In the genomic region with DNA sequence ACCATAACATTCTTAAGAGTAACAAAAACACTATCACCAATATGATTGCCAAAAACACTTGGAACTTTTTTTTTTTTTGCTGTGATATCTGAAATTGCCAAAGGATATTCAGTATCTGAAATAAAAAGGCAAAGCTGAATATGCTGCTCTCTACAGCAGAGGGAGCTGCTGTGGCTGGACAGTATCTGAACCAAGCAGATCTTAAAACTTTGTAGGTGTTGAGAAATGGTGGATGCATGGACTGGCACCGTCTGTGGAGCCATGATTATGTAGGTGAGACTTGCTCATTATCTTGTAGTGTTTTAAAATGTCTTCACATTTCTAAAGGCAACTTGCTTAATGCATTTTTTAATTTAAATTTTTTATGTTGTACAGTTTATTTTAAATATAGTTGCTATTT, we compare ENCODE assay signal across 12 cellular contexts. TPM values are rescaled to one million over a fixed set of nuclear protein-coding genes. Genes with fewer than 3 reads are reported as not detected.
DNase-seq lines count a peak whose midpoint lies in the region; ATAC-seq, FAIRE-seq and TF ChIP-seq lines count a peak whose summit lies in the region.
"Had no signal": no experiment of that assay in that cellular context is flagged by ENCODE, and none has a peak within 500 bp of the region (broad histone marks: within the 10 kb centered on the region; RNA-seq: fewer than 3 reads in every experiment).

No MANE protein-coding gene starts in this region.

- H4K8ac ChIP-seq in H9 (replicated peaks; ENCODE audit: insufficient read length, low read depth, low read length), result no peak overlapping the region

- H2BK120ac ChIP-seq in H9 (ENCODE audit: low read depth, low read length, poor library complexity, severe bottlenecking), result no peak overlapping the region

- H3K4me1 Mint-ChIP-seq in H9 (no peaks in the 10 kb centered on the region), T-cell (peaks cover 0 to 13% (median 0%) of the 10 kb centered on the region in 3 donors)
- H3K4me1 Mint-ChIP-seq in CD8-positive, alpha-beta memory T cell, result no peaks in the 10 kb centered on the region
- H3K4me1 Mint-ChIP-seq: immature natural killer cell had no signal

- H3K79me2 ChIP-seq in H9 (ENCODE audit: insufficient read depth, low read length) (no peaks in the 10 kb centered on the region), hepatocyte (no peaks in the 10 kb centered on the region)

- no peak overlapping the region for H2BK5ac ChIP-seq in H9 (ENCODE audit: insufficient read length, low read length)

- intact Hi-C loops in left lung (cut with DNase I), result no loop called here

- no peak overlapping the region for H3K9ac ChIP-seq in H9 (ENCODE audit: extremely low read depth, insufficient read length, low read length)

- H3K36me3 Mint-ChIP-seq in H9 (ENCODE audit: insufficient read depth in 1 of 3, low read depth in 3 of 3) (peaks cover 3 to 56% (median 9%) of the 10 kb centered on the region in 3 experiments), T-cell (peaks cover 29% of the 10 kb centered on the region)
- H3K36me3 Mint-ChIP-seq in CD8-positive, alpha-beta memory T cell, result peaks cover 0 to 90% (median 10%) of the 10 kb centered on the region in 3 donors

- no peaks in the 10 kb centered on the region for H3K79me1 ChIP-seq in H9 (ENCODE audit: insufficient read depth, low read depth, low read length, poor library complexity, severe bottlenecking)

- H3K27me3 ChIP-seq in H9 (ENCODE audit: insufficient read depth, low read length) (no peaks in the 10 kb centered on the region), hepatocyte (no peaks in the 10 kb centered on the region), left lung (no peaks in the 10 kb centered on the region)
- no peaks in the 10 kb centered on the region for H3K27me3 ChIP-seq in CD8-positive, alpha-beta memory T cell (ENCODE audit: insufficient read depth, low read length, poor library complexity, severe bottlenecking)

- H4K20me1 ChIP-seq in H9 (ENCODE audit: control insufficient read depth, insufficient read depth, insufficient read length), result no peaks in the 10 kb centered on the region
- H4K20me1 ChIP-seq in hepatocyte (ENCODE audit: insufficient read depth, poor library complexity, severe bottlenecking), result no peaks in the 10 kb centered on the region

- no peak for TF ChIP-seq POLR2A in GM12891 (IDR thresholded peaks at IDR 0.05; ENCODE audit: low read depth, low read length)

- H3K27me3 Mint-ChIP-seq in H9 (ENCODE audit: low read depth) (no peaks in the 10 kb centered on the region), T-cell (no peaks in the 10 kb centered on the region)
- H3K27me3 Mint-ChIP-seq in CD8-positive, alpha-beta memory T cell, result no peaks in the 10 kb centered on the region

- H3K4me1 ChIP-seq in H9 (ENCODE audit: insufficient read depth, low read length) (no peaks in the 10 kb centered on the region), hepatocyte (ENCODE audit: insufficient read depth) (no peaks in the 10 kb centered on the region), left lung (no peaks in the 10 kb centered on the region)
- H3K4me1 ChIP-seq in CD8-positive, alpha-beta memory T cell (ENCODE audit: insufficient read depth, low read length), result no peaks in the 10 kb centered on the region

- FAIRE-seq in HTR-8/SVneo (lab: Jason Lieb, UNC), result no peak
- no peak for FAIRE-seq in GM12891 (lab: Jason Lieb, UNC)

- H2AK5ac ChIP-seq in H9 (ENCODE audit: insufficient read length, low read length), result no peak overlapping the region

- no peak overlapping the region for H3K56ac ChIP-seq in H9 (ENCODE audit: insufficient read length, low read depth, low read length)

- H3K9me3 Mint-ChIP-seq in H9 (no peaks in the 10 kb centered on the region), T-cell (no peaks in the 10 kb centered on the region)
- no peaks in the 10 kb centered on the region for H3K9me3 Mint-ChIP-seq in CD8-positive, alpha-beta memory T cell
- H3K9me3 Mint-ChIP-seq: immature natural killer cell had no signal

- H3K18ac ChIP-seq in H9 (ENCODE audit: insufficient read length, low read depth, low read length), result no peak overlapping the region

- DNase-seq in H9 (no peak), T-cell (no peak), hepatocyte (ENCODE audit: low spot score) (peak; percentile 12), HTR-8/SVneo (ENCODE audit: insufficient read length, low spot score) (no peak), left lung (no peak), GM12891 (ENCODE audit: insufficient read length, low spot score) (no peak)
- DNase-seq in CD8-positive, alpha-beta memory T cell, result no peak
- DNase-seq: activated effector memory CD4-positive, alpha-beta T cell treated with anti-CD3 and anti-CD28 coated beads, Interleukin-2, amount 50 U/mL, for 16 hours; effector CD4-positive, alpha-beta T cell; immature natural killer cell; retina had no signal

- H3K23me2 ChIP-seq in H9 (ENCODE audit: insufficient read length, low read depth, low read length, poor library complexity, severe bottlenecking), result no peaks in the 10 kb centered on the region

- no peak overlapping the region for H2BK12ac ChIP-seq in H9 (ENCODE audit: insufficient read length, low read depth, low read length)

- H3K4ac ChIP-seq in H9 (ENCODE audit: low read depth, low read length), result no peak overlapping the region

- H3K4me2 ChIP-seq in H9 (ENCODE audit: insufficient read depth, insufficient read length, low read length) (no peak overlapping the region), hepatocyte (no peak overlapping the region)

- H3K14ac ChIP-seq in H9 (ENCODE audit: insufficient read depth, low read length), result no peak overlapping the region

- no peak overlapping the region for H2BK15ac ChIP-seq in H9 (ENCODE audit: low read depth, low read length)

- TF ChIP-seq CTCF in C4-2B (conservative IDR thresholded peaks at IDR 0.05) (peak; percentile 32), H9 (conservative IDR thresholded peaks at IDR 0.05) (peak; percentile 56), hepatocyte (IDR thresholded peaks at IDR 0.05; ENCODE audit: poor library complexity) (peak; percentile 43), left lung (IDR thresholded peaks at IDR 0.05) (no peak)

- H2BK20ac ChIP-seq in H9 (ENCODE audit: low read depth, low read length, poor library complexity, severe bottlenecking), result no peak overlapping the region

- no CpG with 5 or more reads among the region's 1 CpG for whole genome bisulfite sequencing in H9 (ENCODE audit: extremely low coverage, insufficient read length, low lambda C conversion rate)
- WGBS in hepatocyte (ENCODE audit: low lambda C conversion rate, missing lambda C conversion rate), result 70% methylated on average over 1 of the region's 1 CpG

- H3K23ac ChIP-seq in H9 (ENCODE audit: insufficient read length, low read depth, low read length), result no peak overlapping the region

- H2AFZ ChIP-seq in H9 (ENCODE audit: low read length) (no peak overlapping the region), hepatocyte (no peak overlapping the region)

- H3K27ac Mint-ChIP-seq in H9 (no peak overlapping the region), T-cell (peak overlapping the region; percentile 17 to 64)
- no peak overlapping the region for H3K27ac Mint-ChIP-seq in CD8-positive, alpha-beta memory T cell

- CTCF ChIA-PET in T-cell (lab: Charles Lee), result interaction anchor here (0.7 to 1.1 kb wide), 2 partner anchors 9 to 42 kb away, joined by 4 to 6 read pairs; a partner anchor contains a TSS
- CTCF ChIA-PET in CD8-positive, alpha-beta memory T cell (lab: Charles Lee), result no interaction called here

- H3K4me3 Mint-ChIP-seq in H9, result no peak overlapping the region
- no peak overlapping the region for H3K4me3 Mint-ChIP-seq in T-cell
- H3K4me3 Mint-ChIP-seq in CD8-positive, alpha-beta memory T cell, result no peak overlapping the region
- H3K4me3 Mint-ChIP-seq: immature natural killer cell had no signal

- H4K5ac ChIP-seq in H9 (ENCODE audit: insufficient read length, low read depth, low read length), result no peak overlapping the region

- POLR2A ChIA-PET in T-cell (lab: Charles Lee), result no interaction called here
- POLR2A ChIA-PET in CD8-positive, alpha-beta memory T cell (lab: Charles Lee), result interaction anchor here (0.8 kb wide), 1 partner anchor 8 kb away, joined by 3 read pairs; no protein-coding TSS in a partner anchor

- H3T11ph ChIP-seq in H9 (ENCODE audit: low read length), result no peak overlapping the region

- no peak for ATAC-seq in T-cell (replicated peaks in 1 of 4)
- ATAC-seq in left lung, result no peak

- H3K4me3 ChIP-seq in hepatocyte (no peak overlapping the region), left lung (no peak overlapping the region)
- no peak overlapping the region for H3K4me3 ChIP-seq in CD8-positive, alpha-beta memory T cell (ENCODE audit: low read length)

- H3K9me3 ChIP-seq in H9 (ENCODE audit: control insufficient read depth, low read depth, low read length) (no peaks in the 10 kb centered on the region), hepatocyte (ENCODE audit: low read depth) (no peaks in the 10 kb centered on the region), left lung (no peaks in the 10 kb centered on the region)
- H3K9me3 ChIP-seq in CD8-positive, alpha-beta memory T cell (ENCODE audit: low read length), result no peaks in the 10 kb centered on the region

- H3K27ac ChIP-seq in C4-2B (no peak overlapping the region), H9 (ENCODE audit: insufficient read length, low read depth, low read length) (no peak overlapping the region), hepatocyte (no peak overlapping the region), left lung (no peak overlapping the region)
- H3K27ac ChIP-seq in CD8-positive, alpha-beta memory T cell (ENCODE audit: low read depth, low read length), result no peak overlapping the region

- H3K36me3 ChIP-seq in hepatocyte (replicated peaks; ENCODE audit: insufficient read depth, low read depth) (no peaks in the 10 kb centered on the region), left lung (peaks cover 7 to 99% of the 10 kb centered on the region in 2 donors)
- H3K36me3 ChIP-seq in CD8-positive, alpha-beta memory T cell (ENCODE audit: insufficient read depth, low read length), result peaks cover 34% of the 10 kb centered on the region

- H3K9me2 ChIP-seq in hepatocyte (replicated peaks; ENCODE audit: insufficient read depth), result no peaks in the 10 kb centered on the region

- no peak overlapping the region for H4K91ac ChIP-seq in H9 (ENCODE audit: insufficient read length, low read depth, low read length)

RNA-seq across cellular contexts. Expression of a gene that starts 9.2 kb away (rescaled TPM):
- total RNA-seq in H9 (2021) (78.5 and 82.1 TPM in 2 replicates), T-cell (10 to 100 TPM; 54.2 to 77.1 (median 68.1) TPM), hepatocyte (75.0 and 77.8 TPM in 2 replicates), left lung (10 to 100 TPM; 39.7 to 60.4 TPM)
- polyA plus RNA-seq in hepatocyte, result 64.0 and 65.2 TPM in 2 replicates
- 100 to 1,000 TPM; 155 to 158 TPM for total RNA-seq in CD8-positive, alpha-beta memory T cell
- polyA plus RNA-seq in CD8-positive, alpha-beta memory T cell, result 115 TPM
- 67.6 TPM for polyA plus RNA-seq in GM12891 (2012; ENCODE audit: low read depth, missing spikeins)

RNA-seq across cellular contexts. Expression of a gene that starts 21.1 kb away (rescaled TPM):
- total RNA-seq in H9 (2021) (22.6 and 24.3 TPM in 2 replicates), T-cell (10 to 100 TPM; 12.4 to 35.0 (median 25.6) TPM), hepatocyte (15.5 and 22.8 TPM in 2 replicates), left lung (10 to 100 TPM in 1 of 2 donors, 1 to 10 TPM in 1; 9.0 to 12.9 TPM)
- polyA plus RNA-seq in hepatocyte, result 19.7 and 20.2 TPM in 2 replicates
- 10 to 100 TPM; 26.0 to 28.2 TPM for total RNA-seq in CD8-positive, alpha-beta memory T cell
- 23.0 TPM for polyA plus RNA-seq in CD8-positive, alpha-beta memory T cell
- 11.2 TPM for polyA plus RNA-seq in GM12891 (2012; ENCODE audit: low read depth, missing spikeins)

RNA-seq across cellular contexts. Expression of a gene that starts 22.1 kb away (rescaled TPM):
- total RNA-seq in H9 (2021) (245 and 252 TPM in 2 replicates), T-cell (100 to 1,000 TPM in 1 of 5 donors, 10 to 100 TPM in 4; 85.6 to 106 (median 94.6) TPM), hepatocyte (252 and 261 TPM in 2 replicates), left lung (100 to 1,000 TPM; 111 to 173 TPM)
- polyA plus RNA-seq in hepatocyte, result 398 and 399 TPM in 2 replicates
- total RNA-seq in CD8-positive, alpha-beta memory T cell, result 100 to 1,000 TPM; 296 to 298 TPM
- polyA plus RNA-seq in CD8-positive, alpha-beta memory T cell, result 478 TPM
- 295 TPM for polyA plus RNA-seq in GM12891 (2012; ENCODE audit: low read depth, missing spikeins)

Comparison
In these comparisons a context has a peak if more than half of its experiments do, and no peak if none do; other contexts are left out.
1. CTCF ChIP-seq: peak in C4-2B (single experiment), H9 (single experiment) and hepatocyte (single experiment); none in left lung (0 of 2).
2. H3K27ac Mint-ChIP-seq: peak in T-cell (2 of 2); none in H9 (0 of 3) and CD8-positive, alpha-beta memory T cell (0 of 8).